31 cellular contexts compared by ENCODE assay signal in the genomic region with DNA sequence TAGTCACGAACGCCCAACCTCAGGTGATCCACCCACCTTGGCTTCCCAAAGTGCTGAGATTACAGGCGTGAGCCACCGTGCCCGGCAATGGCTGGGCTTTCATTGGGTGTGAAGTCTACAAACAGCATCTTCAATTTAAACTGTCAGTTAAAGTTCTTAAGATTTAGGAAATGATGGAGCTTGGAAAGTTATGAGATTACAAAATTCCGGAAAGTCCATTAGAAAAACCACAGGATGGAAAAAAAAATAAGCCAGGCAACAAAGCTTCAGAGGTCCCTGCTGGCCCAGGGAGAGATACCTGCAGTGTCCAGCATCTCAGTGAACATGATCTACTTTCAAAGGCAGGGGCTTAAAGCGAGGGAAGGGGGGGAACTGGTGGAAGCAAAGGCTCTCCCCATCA.
"Had no signal": no experiment of that assay in that cellular context is flagged by ENCODE, and none has a peak within 500 bp of the region (broad histone marks: within the 10 kb centered on the region; RNA-seq: fewer than 3 reads in every experiment).

No MANE protein-coding gene starts in this region.

- H3K4me2 ChIP-seq: KMS-11, PC-9 had no signal

- H3K36me3 ChIP-seq: cardiac muscle cell had no signal

- H3K9me3 Mint-ChIP-seq: activated naive CD8-positive, alpha-beta T cell treated with anti-CD3 and anti-CD28 coated beads, Interleukin-2, amount 50 U/mL, for 24 hours; central memory CD8-positive, alpha-beta T cell had no signal

- DNase-seq: activated CD4-positive, alpha-beta T cell treated with anti-CD3 and anti-CD28 coated beads, Interleukin-2, amount 10 ng/mL, durations not matched to agents 24 days and 14 days; activated CD4-positive, alpha-beta T cell treated with anti-CD3 and anti-CD28 coated beads, Interleukin-2, amount 50 U/mL, for 4 hours; activated CD8-positive, alpha-beta memory T cell treated with anti-CD3 and anti-CD28 coated beads for 24 hours; activated CD8-positive, alpha-beta memory T cell treated with anti-CD3 and anti-CD28 coated beads, Interleukin-2, amount 10 ng/mL, durations not matched to agents 7 days and 5 days; activated CD8-positive, alpha-beta memory T cell treated with anti-CD3 and anti-CD28 coated beads, Interleukin-2, amount 50 U/mL, for 48 hours; activated effector memory CD4-positive, alpha-beta T cell treated with Interleukin-2 at 50 U/mL for 16 hours; activated naive CD4-positive, alpha-beta T cell treated with anti-CD3 and anti-CD28 coated beads, Interleukin-2, amount 10 ng/mL, durations not matched to agents 7 days and 5 days; activated naive CD8-positive, alpha-beta T cell treated with anti-CD3 and anti-CD28 coated beads, Interleukin-2, amount 50 U/mL, for 24 hours; activated T-cell treated with anti-CD3 and anti-CD28 coated beads, Interleukin-2, amount 50 U/mL, for 48 hours; amniotic stem cell; aorta; brain microvascular endothelial cell; MM.1S; MV-4-11; NCI-H1092; NCI-H1436 treated with DMSO at 0.1 percent for 48 hours; NCI-H1694 treated with DMSO at 0.1 percent for 48 hours; NCI-H2029; NCI-H510A; NCI-H526; NCI-H748 treated with DMSO at 0.1 percent for 48 hours; NK-92 treated with Interleukin-12 subunit alpha and Interleukin-12 subunit beta, amount 100 ng/mL, for 24 hours; PC-9; Right ventricle myocardium superior; SW 1271; T-helper 1 cell; T1000 had no signal

- H3K27me3 Mint-ChIP-seq: activated CD4-positive, alpha-beta T cell treated with anti-CD3 and anti-CD28 coated beads, Interleukin-2, amount 10 ng/mL, durations not matched to agents 24 days and 14 days; activated CD8-positive, alpha-beta memory T cell treated with anti-CD3 and anti-CD28 coated beads, Interleukin-2, amount 10 ng/mL, durations not matched to agents 7 days and 5 days; activated naive CD4-positive, alpha-beta T cell treated with anti-CD3 and anti-CD28 coated beads, Interleukin-2, amount 10 ng/mL, durations not matched to agents 7 days and 5 days; activated naive CD8-positive, alpha-beta T cell; activated naive CD8-positive, alpha-beta T cell treated with anti-CD3 and anti-CD28 coated beads, Interleukin-2, amount 50 U/mL, for 24 hours; central memory CD8-positive, alpha-beta T cell had no signal

- H3K27me3 ChIP-seq: brain microvascular endothelial cell, cardiac muscle cell had no signal

- H2AFZ ChIP-seq: PC-9 had no signal

- ATAC-seq: activated CD8-positive, alpha-beta memory T cell treated with anti-CD3 and anti-CD28 coated beads, Interleukin-2, amount 10 ng/mL, durations not matched to agents 7 days and 5 days; activated naive CD8-positive, alpha-beta T cell treated with anti-CD3 and anti-CD28 coated beads, Interleukin-2, amount 50 U/mL, for 24 hours had no signal

- H3K27ac Mint-ChIP-seq: activated CD4-positive, alpha-beta T cell treated with anti-CD3 and anti-CD28 coated beads, Interleukin-2, amount 10 ng/mL, durations not matched to agents 24 days and 14 days; activated CD8-positive, alpha-beta memory T cell treated with anti-CD3 and anti-CD28 coated beads, Interleukin-2, amount 10 ng/mL, durations not matched to agents 7 days and 5 days; activated naive CD4-positive, alpha-beta T cell treated with anti-CD3 and anti-CD28 coated beads, Interleukin-2, amount 10 ng/mL, durations not matched to agents 7 days and 5 days; activated naive CD8-positive, alpha-beta T cell; activated naive CD8-positive, alpha-beta T cell treated with anti-CD3 and anti-CD28 coated beads, Interleukin-2, amount 50 U/mL, for 24 hours had no signal

- H3K4me3 ChIP-seq: cardiac muscle cell, PC-9 had no signal

- H3K27ac ChIP-seq: brain microvascular endothelial cell, KMS-11, PC-9 had no signal

- H3K4me3 Mint-ChIP-seq: activated CD4-positive, alpha-beta T cell treated with anti-CD3 and anti-CD28 coated beads, Interleukin-2, amount 10 ng/mL, durations not matched to agents 24 days and 14 days; activated CD8-positive, alpha-beta memory T cell treated with anti-CD3 and anti-CD28 coated beads, Interleukin-2, amount 10 ng/mL, durations not matched to agents 7 days and 5 days; activated naive CD4-positive, alpha-beta T cell treated with anti-CD3 and anti-CD28 coated beads, Interleukin-2, amount 10 ng/mL, durations not matched to agents 7 days and 5 days; activated naive CD8-positive, alpha-beta T cell; activated naive CD8-positive, alpha-beta T cell treated with anti-CD3 and anti-CD28 coated beads, Interleukin-2, amount 50 U/mL, for 24 hours; central memory CD8-positive, alpha-beta T cell had no signal
